ENCODE assay signal across 16 cellular contexts in the genomic region with DNA sequence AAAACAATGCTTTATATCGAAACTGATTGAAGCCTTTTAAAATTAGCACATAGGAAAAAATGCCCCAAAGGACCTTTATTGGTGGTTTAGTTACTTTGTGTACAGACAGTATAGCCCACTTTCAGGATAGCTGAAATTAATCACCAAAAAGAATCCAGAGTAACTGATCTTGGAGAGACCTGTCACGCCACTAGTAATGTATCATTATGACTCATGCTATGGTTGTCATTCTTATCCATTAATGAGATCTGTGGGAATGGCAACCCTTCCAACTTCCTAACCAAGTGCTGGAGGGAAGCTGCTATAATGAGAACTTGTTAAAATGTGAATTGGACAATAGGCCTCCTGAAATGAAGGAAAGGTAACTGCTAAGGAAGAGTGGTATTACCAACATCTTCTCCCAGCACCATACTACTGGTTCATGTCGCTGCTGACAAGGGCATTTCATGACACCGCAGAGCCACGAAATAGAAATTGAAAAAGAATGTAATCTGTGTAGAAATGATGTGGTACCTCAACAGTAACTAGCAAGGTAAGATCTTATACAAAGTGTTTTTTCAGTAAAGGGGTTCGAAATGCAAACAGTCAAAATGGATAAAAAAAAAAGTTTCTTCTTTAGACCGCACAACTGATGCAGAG. TPM values are rescaled to one million over a fixed set of nuclear protein-coding genes. Genes with fewer than 3 reads are reported as not detected.
DNase-seq lines count a peak whose midpoint lies in the region; ATAC-seq, FAIRE-seq and TF ChIP-seq lines count a peak whose summit lies in the region.
"Had no signal": no experiment of that assay in that cellular context is flagged by ENCODE, and none has a peak within 500 bp of the region (broad histone marks: within the 10 kb centered on the region; RNA-seq: fewer than 3 reads in every experiment).

No MANE protein-coding gene starts in this region.

- H3K4me3 Mint-ChIP-seq in stimulated activated naive CD8-positive, alpha-beta T cell treated with anti-CD3 and anti-CD28 coated beads, Interleukin-15, amount 100 ng/mL, for 72 hours = no peak overlapping the region
- H3K4me3 Mint-ChIP-seq in activated T-cell treated with anti-CD3 and anti-CD28 coated beads, Interleukin-2, amount 50 U/mL, for 4 hours = no peak overlapping the region
- H3K4me3 Mint-ChIP-seq: activated CD4-positive, alpha-beta memory T cell treated with anti-CD3 and anti-CD28 coated beads, Interleukin-2, amount 10 ng/mL, durations not matched to agents 7 days and 5 days; immature natural killer cell had no signal

- H3K36me3 ChIP-seq in HEK293 (ENCODE audit: control insufficient read depth in 2 of 2, insufficient read depth in 1 of 2, low read length in 2 of 2) (no peaks in the 10 kb centered on the region), keratinocyte (ENCODE audit: control insufficient read depth in 2 of 2, extremely low read depth in 1 of 2, insufficient read depth in 2 of 2, low read length in 2 of 2) (no peaks in the 10 kb centered on the region)
- H3K36me3 ChIP-seq: thyroid gland had no signal

- CTCF ChIA-PET in HEK293 (lab: Yijun Ruan, JAX) = interaction anchor here (1.2 to 1.6 kb wide), 2 partner anchors 8 to 156 kb away, joined by 4 read pairs; a partner anchor contains a TSS

- DNase-seq in AG10803 (ENCODE audit: low read depth) (peak; percentile 51), amniotic epithelial cell (ENCODE audit: low read depth) (peak; percentile 42), keratinocyte (ENCODE audit: low read depth, low spot score) (no peak), globus pallidus (ENCODE audit: low spot score) (no peak), iPS-NIHi7 (ENCODE audit: extremely low spot score) (no peak)
- DNase-seq in stimulated activated naive CD8-positive, alpha-beta T cell treated with anti-CD3 and anti-CD28 coated beads, Interleukin-15, amount 100 ng/mL, for 72 hours = no peak
- no peak for DNase-seq in activated T-cell treated with anti-CD3 and anti-CD28 coated beads, Interleukin-2, amount 50 U/mL, for 4 hours
- DNase-seq: activated CD4-positive, alpha-beta memory T cell treated with anti-CD3 and anti-CD28 coated beads, Interleukin-2, amount 10 ng/mL, durations not matched to agents 7 days and 5 days; aorta; C1 segment of cervical spinal cord; dorsolateral prefrontal cortex; immature natural killer cell; NCI-H524 treated with DMSO at 0.1 percent for 48 hours; T-helper 9 cell; thyroid gland had no signal

- H3K4me1 ChIP-seq in HEK293 (ENCODE audit: control insufficient read depth, insufficient read depth, low read length) = no peaks in the 10 kb centered on the region
- peaks cover 9% of the 10 kb centered on the region for H3K4me1 ChIP-seq in keratinocyte (ENCODE audit: control insufficient read depth, extremely low read depth, insufficient read depth, low read length)
- H3K4me1 ChIP-seq: thyroid gland had no signal

- peak overlapping the region; percentile 49 for H3K4me2 ChIP-seq in keratinocyte (ENCODE audit: control insufficient read depth, extremely low read depth, insufficient read depth, low read depth, low read length)

- no peak overlapping the region for H3K27ac ChIP-seq in HEK293 (ENCODE audit: extremely low read depth, low read depth, low read length)
- H3K27ac ChIP-seq in keratinocyte (ENCODE audit: control insufficient read depth, insufficient read depth, low read length) = peak overlapping the region; percentile 47
- H3K27ac ChIP-seq: dorsolateral prefrontal cortex, thyroid gland had no signal

- H3K4me3 ChIP-seq in AG10803 (ENCODE audit: low read length) (no peak overlapping the region), HEK293 (ENCODE audit: low read depth, low read length) (no peak overlapping the region), keratinocyte (ENCODE audit: control insufficient read depth in 2 of 3, extremely low read depth in 1 of 3, insufficient read depth in 2 of 3, low read depth in 1 of 3, low read length in 3 of 3) (no peak overlapping the region)
- H3K4me3 ChIP-seq: dorsolateral prefrontal cortex, thyroid gland had no signal

- POLR2A ChIA-PET in HEK293 (lab: Yijun Ruan, JAX) = no interaction called here

- no peak overlapping the region for H3K9ac ChIP-seq in keratinocyte (ENCODE audit: control insufficient read depth, extremely low read depth, insufficient read depth, low read length)

- no peaks in the 10 kb centered on the region for H3K4me1 Mint-ChIP-seq in stimulated activated naive CD8-positive, alpha-beta T cell treated with anti-CD3 and anti-CD28 coated beads, Interleukin-15, amount 100 ng/mL, for 72 hours
- H3K4me1 Mint-ChIP-seq in activated T-cell treated with anti-CD3 and anti-CD28 coated beads, Interleukin-2, amount 50 U/mL, for 4 hours (ENCODE audit: low read depth) = no peaks in the 10 kb centered on the region
- H3K4me1 Mint-ChIP-seq: immature natural killer cell had no signal

- FAIRE-seq in keratinocyte (lab: Jason Lieb, UNC) = peak; percentile 90

- dilution Hi-C loops in keratinocyte (cut with MboI; ENCODE audit: extremely low pct_ligation_motif_present, low sequenced_read_pairs) = no loop called here

- no peaks in the 10 kb centered on the region for H3K27me3 ChIP-seq in keratinocyte (ENCODE audit: control insufficient read depth, extremely low read depth, insufficient read depth, low read length)
- H3K27me3 ChIP-seq: dorsolateral prefrontal cortex, thyroid gland had no signal

- ATAC-seq in stimulated activated naive CD8-positive, alpha-beta T cell treated with anti-CD3 and anti-CD28 coated beads, Interleukin-15, amount 100 ng/mL, for 72 hours = no peak
- ATAC-seq in activated T-cell treated with anti-CD3 and anti-CD28 coated beads, Interleukin-2, amount 50 U/mL, for 4 hours = no peak

- no peak overlapping the region for H3K27ac Mint-ChIP-seq in stimulated activated naive CD8-positive, alpha-beta T cell treated with anti-CD3 and anti-CD28 coated beads, Interleukin-15, amount 100 ng/mL, for 72 hours
- H3K27ac Mint-ChIP-seq: activated CD4-positive, alpha-beta memory T cell treated with anti-CD3 and anti-CD28 coated beads, Interleukin-2, amount 10 ng/mL, durations not matched to agents 7 days and 5 days; immature natural killer cell had no signal

- no peaks in the 10 kb centered on the region for H3K27me3 Mint-ChIP-seq in stimulated activated naive CD8-positive, alpha-beta T cell treated with anti-CD3 and anti-CD28 coated beads, Interleukin-15, amount 100 ng/mL, for 72 hours
- peaks cover 2% of the 10 kb centered on the region for H3K27me3 Mint-ChIP-seq in activated T-cell treated with anti-CD3 and anti-CD28 coated beads, Interleukin-2, amount 50 U/mL, for 4 hours (ENCODE audit: low read depth)

- no peaks in the 10 kb centered on the region for H3K36me3 Mint-ChIP-seq in activated T-cell treated with anti-CD3 and anti-CD28 coated beads, Interleukin-2, amount 50 U/mL, for 4 hours (ENCODE audit: insufficient read depth)
- H3K36me3 Mint-ChIP-seq: immature natural killer cell had no signal

- H3K9me3 Mint-ChIP-seq in stimulated activated naive CD8-positive, alpha-beta T cell treated with anti-CD3 and anti-CD28 coated beads, Interleukin-15, amount 100 ng/mL, for 72 hours = no peaks in the 10 kb centered on the region
- no peaks in the 10 kb centered on the region for H3K9me3 Mint-ChIP-seq in activated T-cell treated with anti-CD3 and anti-CD28 coated beads, Interleukin-2, amount 50 U/mL, for 4 hours
- H3K9me3 Mint-ChIP-seq: activated CD4-positive, alpha-beta memory T cell treated with anti-CD3 and anti-CD28 coated beads, Interleukin-2, amount 10 ng/mL, durations not matched to agents 7 days and 5 days; immature natural killer cell had no signal

- no peak overlapping the region for H2AFZ ChIP-seq in keratinocyte (ENCODE audit: control insufficient read depth, low read length)

- H3K79me2 ChIP-seq in keratinocyte (ENCODE audit: control insufficient read depth, insufficient read depth, low read length) = no peaks in the 10 kb centered on the region

- H3K9me1 ChIP-seq in keratinocyte (ENCODE audit: control insufficient read depth, extremely low read depth, insufficient read depth, low read length) = no peaks in the 10 kb centered on the region

- H4K20me1 ChIP-seq in keratinocyte (ENCODE audit: control insufficient read depth, extremely low read depth, insufficient read depth, low read length) = no peaks in the 10 kb centered on the region

- TF ChIP-seq CTCF in AG10803 (conservative IDR thresholded peaks at IDR 0.05; ENCODE audit: low read length) (no peak), HEK293 (tag by site-specific recombination; IDR thresholded peaks at IDR 0.05) (no peak), keratinocyte (optimal IDR thresholded peaks at IDR 0.05 in 1 of 3, IDR thresholded peaks at IDR 0.05 in 1 of 3, conservative IDR thresholded peaks at IDR 0.05 in 1 of 3; ENCODE audit: extremely low read depth in 1 of 3, insufficient read depth in 2 of 3, low read length in 3 of 3) (no peak)

- H3K9me3 ChIP-seq in HEK293 (ENCODE audit: control insufficient read depth, insufficient read depth, low read depth, low read length) = no peaks in the 10 kb centered on the region
- no peaks in the 10 kb centered on the region for H3K9me3 ChIP-seq in keratinocyte (ENCODE audit: control insufficient read depth, low read depth, low read length)
- H3K9me3 ChIP-seq: thyroid gland had no signal

TF ChIP-seq in HEK293, 187 proteins besides CTCF, POLR2A, EP300 and RAD21 (continues in another document):
- TF ChIP-seq SP7 (tag by site-specific recombination; IDR thresholded peaks at IDR 0.05) (0 out of 2 replicates have a peak, but pooled peaks have one; percentile 48), ZNF10 (tag by site-specific recombination; IDR thresholded peaks at IDR 0.05) (peak; percentile 51; the same call in 1 of the 2 replicates)

RNA-seq across cellular contexts. Expression of a gene that starts 7.1 kb away (rescaled TPM):
- 97.3 to 185 TPM (median 145 TPM) in 3 replicates for polyA plus RNA-seq in keratinocyte
- 70.4 TPM for polyA plus RNA-seq in keratinocyte (2011; ENCODE audit: low read depth)
- 126 and 173 TPM in 2 replicates for polyA plus RNA-seq in keratinocyte (2011; cell fraction: cytosol; rRNA removed)
- polyA plus RNA-seq in keratinocyte (2011; cell fraction: nucleus; rRNA removed) = 102 and 104 TPM in 2 replicates
- polyA plus RNA-seq in keratinocyte (2012; ENCODE audit: low replicate concordance) = 136 and 152 TPM in 2 replicates
- polyA minus RNA-seq in keratinocyte = 31.7 to 37.3 TPM (median 34.9 TPM) in 3 replicates
- polyA minus RNA-seq in keratinocyte (2011; cell fraction: cytosol; rRNA and poly(A)+ RNA removed) = 52.4 TPM
- 16.4 and 26.0 TPM in 2 replicates for polyA minus RNA-seq in keratinocyte (2011; cell fraction: nucleus; rRNA and poly(A)+ RNA removed)
- total RNA-seq in activated T-cell treated with anti-CD3 and anti-CD28 coated beads, Interleukin-2, amount 50 U/mL, for 4 hours = 100 to 1,000 TPM; 144 to 148 (median 146) TPM

RNA-seq across cellular contexts. Expression of a gene that starts 7.8 kb away (rescaled TPM):
- 26.9 to 54.0 TPM (median 31.4 TPM) in 3 replicates for polyA plus RNA-seq in keratinocyte
- 43.0 TPM for polyA plus RNA-seq in keratinocyte (2011; ENCODE audit: low read depth)
- polyA plus RNA-seq in keratinocyte (2011; cell fraction: cytosol; rRNA removed) = 15.5 and 29.8 TPM in 2 replicates
- polyA plus RNA-seq in keratinocyte (2011; cell fraction: nucleus; rRNA removed) = 34.7 and 55.8 TPM in 2 replicates
- 23.9 and 37.4 TPM in 2 replicates for polyA plus RNA-seq in keratinocyte (2012; ENCODE audit: low replicate concordance)
- polyA minus RNA-seq in keratinocyte = 1.9 to 34.7 TPM (median 13.1 TPM) in 3 replicates
- polyA minus RNA-seq in keratinocyte (2011; cell fraction: cytosol; rRNA and poly(A)+ RNA removed) = 37.4 TPM
- polyA minus RNA-seq in keratinocyte (2011; cell fraction: nucleus; rRNA and poly(A)+ RNA removed) = 28.5 and 60.0 TPM in 2 replicates
- total RNA-seq in activated T-cell treated with anti-CD3 and anti-CD28 coated beads, Interleukin-2, amount 50 U/mL, for 4 hours = 10 to 100 TPM; 30.8 to 35.1 (median 34.0) TPM

Comparison
In these comparisons a context has a peak if more than half of its experiments do, and no peak if none do; other contexts are left out.
1. DNase-seq: peak in AG10803 (single experiment) and amniotic epithelial cell (single experiment); none in keratinocyte (single experiment), stimulated activated naive CD8-positive, alpha-beta T cell treated with anti-CD3 and anti-CD28 coated beads, Interleukin-15, amount 100 ng/mL, for 72 hours (0 of 2), globus pallidus (single experiment), activated T-cell treated with anti-CD3 and anti-CD28 coated beads, Interleukin-2, amount 50 U/mL, for 4 hours (single experiment) and iPS-NIHi7 (single experiment).